In genomic region chr11:11543656-11544055, GRCh38 we compare ENCODE assay signal across 35 cellular contexts.
"Had no signal": no experiment of that assay in that cellular context is flagged by ENCODE, and none has a peak within 500 bp of the region (broad histone marks: within the 10 kb centered on the region; RNA-seq: fewer than 3 reads in every experiment).

No MANE protein-coding gene starts in this region.

- H3K27ac ChIP-seq: body of pancreas, colonic mucosa, epithelial cell of prostate, esophagus squamous epithelium, suprapubic skin, tibial nerve had no signal

- H3K4me2 ChIP-seq: smooth muscle cell had no signal

- H3K9me3 ChIP-seq: adrenal gland, body of pancreas, colonic mucosa, esophagus squamous epithelium, sigmoid colon, suprapubic skin, tibial nerve had no signal

- ATAC-seq: activated CD4-positive, CD25-positive, alpha-beta regulatory T cell treated with anti-CD3 and anti-CD28 coated beads, Interleukin-2, amount 50 U/mL, for 24 hours; body of pancreas; naive thymus-derived CD8-positive, alpha-beta T cell; stimulated activated memory B cell treated with anti-CD40 and anti-IgM and Interleukin-4, amounts not matched to agents 10 μg/mL and 1 μg/mL and 100 μg/mL, for 72 hours; stimulated activated naive CD8-positive, alpha-beta T cell treated with anti-CD3 and anti-CD28 coated beads, Interleukin-15, amount 100 ng/mL, for 72 hours; T-cell had no signal

- H3K36me3 ChIP-seq: adrenal gland, colonic mucosa, esophagus squamous epithelium, sigmoid colon, suprapubic skin, tibial nerve had no signal

- FAIRE-seq: endometrium, keratinocyte, urothelium cell line had no signal

- H3K4me1 ChIP-seq: colonic mucosa had no signal

- H3K4me3 ChIP-seq: adrenal gland, body of pancreas, colonic mucosa, esophagus squamous epithelium, sigmoid colon, smooth muscle cell, suprapubic skin, tibial nerve had no signal

- H3K27me3 ChIP-seq: adrenal gland, body of pancreas, colonic mucosa, esophagus squamous epithelium, sigmoid colon, suprapubic skin, tibial nerve had no signal

- DNase-seq: activated CD4-positive, alpha-beta T cell treated with anti-CD3 and anti-CD28 coated beads for 48 hours; activated CD4-positive, alpha-beta T cell treated with anti-CD3 and anti-CD28 coated beads, Interleukin-2, amount 50 U/mL, for 48 hours; activated CD8-positive, alpha-beta memory T cell treated with anti-CD3 and anti-CD28 coated beads, Interleukin-2, amount 50 U/mL, for 4 hours; activated effector memory CD4-positive, alpha-beta T cell treated with anti-CD3 and anti-CD28 coated beads, Interleukin-2, amount 50 U/mL, for 16 hours; activated naive CD4-positive, alpha-beta T cell treated with anti-CD3 and anti-CD28 coated beads for 36 hours; activated naive CD8-positive, alpha-beta T cell treated with anti-CD3 and anti-CD28 coated beads for 36 hours; activated T-cell treated with anti-CD3 and anti-CD28 coated beads, Interleukin-2, amount 50 U/mL, for 1 hour; adrenal gland; aorta; body of pancreas; cerebellar nuclear complex; colonic mucosa; effector CD8-positive, alpha-beta T cell; esophagus squamous epithelium; foreskin melanocyte; hippocampal formation; mammary epithelial cell; naive thymus-derived CD8-positive, alpha-beta T cell; occipital lobe; posterior cingulate gyrus; sigmoid colon; stimulated activated CD4-positive, alpha-beta T cell treated with anti-CD3 and anti-CD28 coated beads, Interleukin-1b, Interleukin-23, amount 100 ng/mL, for 48 hours; stimulated activated CD4-positive, alpha-beta T cell treated with anti-CD3 and anti-CD28 coated beads, Interleukin-4, amount 100 ng/mL, for 4 hours; stimulated activated CD8-positive, alpha-beta memory T cell treated with anti-CD3 and anti-CD28 coated beads, Interleukin-4, amount 100 ng/mL, for 48 hours; stimulated activated naive CD8-positive, alpha-beta T cell treated with anti-CD3 and anti-CD28 coated beads, Interleukin-15, amount 100 ng/mL, for 72 hours; T-cell had no signal
